In the genomic region with DNA sequence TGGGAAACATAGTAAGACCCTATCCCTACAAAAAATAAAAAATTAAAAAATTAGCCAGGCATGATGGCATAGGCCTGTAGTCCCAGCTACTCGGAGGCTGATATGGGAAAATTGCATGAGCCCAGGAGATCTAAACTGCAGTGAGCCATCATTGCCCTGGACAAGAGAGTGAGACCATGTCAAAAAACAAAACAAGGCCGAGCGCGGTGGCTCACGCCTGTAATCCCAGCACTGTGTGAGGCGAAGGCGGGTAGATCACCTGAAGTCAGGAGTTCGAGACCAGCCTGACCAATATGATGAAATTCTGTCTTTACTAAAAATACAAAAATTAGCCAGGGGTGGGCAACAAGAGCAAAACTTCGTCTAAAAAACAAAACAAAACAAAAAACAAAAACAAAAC, we compare ENCODE assay signal across 6 cellular contexts. TPM values are rescaled to one million over a fixed set of nuclear protein-coding genes. Genes with fewer than 3 reads are reported as not detected.
"Had no signal": no experiment of that assay in that cellular context is flagged by ENCODE, and none has a peak within 500 bp of the region (broad histone marks: within the 10 kb centered on the region; RNA-seq: fewer than 3 reads in every experiment).

No MANE protein-coding gene starts in this region.

- ATAC-seq: HepG2, K562 had no signal

- H3K27ac ChIP-seq: HL-60 had no signal

- H3K4me3 ChIP-seq: K562 had no signal

- DNase-seq: IMR-90, KBM-7 had no signal

RNA-seq across cellular contexts. Expression of gene FAM186A, which starts 51.6 kb away (rescaled TPM):
- total RNA-seq: HepG2, HT-29, IMR-90 had no signal
